In genomic region chr9:33817327-33818166, GRCh38 we compare ENCODE assay signal across 8 cellular contexts. TPM values are rescaled to one million over a fixed set of nuclear protein-coding genes. Genes with fewer than 3 reads are reported as not detected.
A peak's percentile ranks its signal among the peaks of the same experiment; 100 is the strongest.
DNase-seq lines count a peak whose midpoint lies in the region; ATAC-seq and TF ChIP-seq lines count a peak whose summit lies in the region.

No MANE protein-coding gene starts in this region.

- intact Hi-C loops in right lobe of liver (cut with DNase I): loop anchor here in 1 of 2 donors (5.0 kb wide), 1 partner anchor 35 kb away; no protein-coding TSS in a partner anchor

- H3K4me1 ChIP-seq in right lobe of liver: peaks cover 0 to 37% (median 16%) of the 10 kb centered on the region in 4 donors

- peak in 1 of 4 donors; percentile 26 for TF ChIP-seq CTCF in right lobe of liver (IDR thresholded peaks at IDR 0.05)

- no peaks in the 10 kb centered on the region for H3K27me3 ChIP-seq in right lobe of liver

- H3K36me3 ChIP-seq in right lobe of liver: no peaks in the 10 kb centered on the region

- ATAC-seq in HG02571 (IDR thresholded peaks at IDR 0.05; ENCODE audit: unreplicated experiment) (peak; percentile 28), right lobe of liver (peak; percentile 2 to 27 (median 13))

- peak; percentile 37 for TF ChIP-seq POLR2A in right lobe of liver (IDR thresholded peaks at IDR 0.05)

- DNase-seq in NCI-H2196 (lab: John Stamatoyannopoulos, UW; ENCODE audit: unreplicated experiment): peak; percentile 42
- no peak for DNase-seq in NCI-H2196 treated with DMSO at 0.1 percent for 48 hours (lab: John Stamatoyannopoulos, UW; ENCODE audit: unreplicated experiment)
- peak; percentile 65 for DNase-seq in NCI-H146 treated with DMSO at 0.1 percent for 48 hours (lab: John Stamatoyannopoulos, UW; ENCODE audit: unreplicated experiment)
- peak; percentile 31 for DNase-seq in activated CD4-positive, alpha-beta T cell treated with anti-CD3 and anti-CD28 coated beads, Interleukin-2, amount 50 U/mL, for 1 hour
- DNase-seq in dermis blood vessel endothelial cell: peak; percentile 87
- DNase-seq in right lobe of liver: peak in 1 of 3 donors; percentile 68
- peak; percentile 47 to 50 for DNase-seq in stimulated activated CD4-positive, alpha-beta T cell treated with anti-CD3 and anti-CD28 coated beads, Interleukin-4, amount 100 ng/mL, for 4 hours

- 2% methylated on average over 18 of the region's 81 CpGs for WGBS in right lobe of liver (ENCODE audit: insufficient coverage, low coverage, low lambda C conversion rate, missing lambda C conversion rate)

- H3K9me3 ChIP-seq in right lobe of liver: no peaks in the 10 kb centered on the region

- peak overlapping the region; percentile 90 to 92 (median 91) for H3K4me3 ChIP-seq in right lobe of liver

- peak overlapping the region; percentile 98 for H3K27ac ChIP-seq in right lobe of liver

RNA-seq across cellular contexts. Expression of gene UBE2R2, which starts 0.6 kb away (rescaled TPM):
- total RNA-seq in dermis blood vessel endothelial cell: 20.6 and 36.8 TPM in 2 replicates
- 10 to 100 TPM; 21.1 to 27.4 (median 21.8) TPM for total RNA-seq in right lobe of liver

RNA-seq across cellular contexts. Expression of gene PRSS3, which starts 22.2 kb away (rescaled TPM):
- 0.51 and 1.4 TPM in 2 replicates for total RNA-seq in dermis blood vessel endothelial cell
- total RNA-seq in right lobe of liver: 10 to 100 TPM in 1 of 6 experiments, 1 to 10 TPM in 4, under 1 TPM in 1; 0.93 to 18.0 (median 3.8) TPM
